Comparison of ENCODE assay signal across 18 cellular contexts in the genomic region with DNA sequence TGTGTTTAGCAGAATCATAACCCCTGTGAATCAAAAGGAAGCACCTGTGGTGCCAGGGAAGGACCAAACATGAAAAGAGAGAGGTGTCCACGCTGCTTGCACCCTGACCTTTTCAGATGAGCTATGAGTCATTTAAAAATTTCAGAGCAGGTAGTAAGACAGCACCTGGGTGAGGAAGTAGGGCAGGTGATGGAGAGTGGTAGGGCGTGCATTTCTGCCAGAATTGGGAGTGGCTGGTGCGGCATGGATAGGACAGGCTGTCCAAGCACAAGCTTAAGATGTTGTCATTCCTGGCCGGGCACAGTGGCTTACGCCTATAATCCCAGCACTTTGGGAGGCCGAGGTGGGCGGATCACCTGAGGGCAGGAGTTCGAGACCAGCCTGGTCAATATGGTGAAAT. TPM values are rescaled to one million over a fixed set of nuclear protein-coding genes. Genes with fewer than 3 reads are reported as not detected.
DNase-seq lines count a peak whose midpoint lies in the region; ATAC-seq and TF ChIP-seq lines count a peak whose summit lies in the region.
"Had no signal": no experiment of that assay in that cellular context is flagged by ENCODE, and none has a peak within 500 bp of the region (broad histone marks: within the 10 kb centered on the region; RNA-seq: fewer than 3 reads in every experiment).

No MANE protein-coding gene starts in this region.

- H3K4me2 ChIP-seq in HCT116 (ENCODE audit: low read length) (0 out of 2 replicates have a peak overlapping the region, but pooled peaks have one; percentile 23), smooth muscle cell (no peak overlapping the region)
- H3K4me2 ChIP-seq: KMS-11 had no signal

- TF ChIP-seq POLR2A in HCT116 (IDR thresholded peaks at IDR 0.05; ENCODE audit: borderline replicate concordance, extremely low read depth, insufficient read depth, insufficient read length) (no peak), Peyer's patch (IDR thresholded peaks at IDR 0.05) (no peak)

- peaks cover 3% of the 10 kb centered on the region for H3F3A ChIP-seq in smooth muscle cell (ENCODE audit: low read depth)

- intact Hi-C loops in HCT116 (cut with micrococcal nuclease), result no loop called here

- CTCF ChIA-PET in HCT116 (lab: Charles Lee), result no interaction called here

- H3K4me3 ChIP-seq in HCT116 (replicated peaks in 1 of 2; ENCODE audit: low read depth in 1 of 2, low read length in 2 of 2), result no peak overlapping the region
- no peak overlapping the region for H3K4me3 ChIP-seq in Peyer's patch
- H3K4me3 ChIP-seq in smooth muscle cell, result no peak overlapping the region
- H3K4me3 ChIP-seq: MG63, SJSA1 had no signal

- H3K79me2 ChIP-seq in HCT116 (ENCODE audit: insufficient read depth, low read length) (no peaks in the 10 kb centered on the region; the same call in 1 of the 2 replicates), smooth muscle cell (ENCODE audit: low read depth) (peaks cover 50% of the 10 kb centered on the region)

- H4K20me1 ChIP-seq in HCT116 (ENCODE audit: insufficient read depth) (no peaks in the 10 kb centered on the region), smooth muscle cell (ENCODE audit: low read depth) (peaks cover 25% of the 10 kb centered on the region)

- ATAC-seq in HCT116 (peak; percentile 63), GM21360 (IDR thresholded peaks at IDR 0.05; ENCODE audit: unreplicated experiment) (no peak)
- ATAC-seq: HepG2 had no signal

- no TSS peak for BruUV-seq in HCT116 (replicated peaks; lab: Mats Ljungman, UMichigan)

- RAD21 ChIA-PET in HCT116 (lab: Charles Lee; ENCODE audit: low non-redundant PET in 1 of 2, low total read pairs in 2 of 2, uncharacterized antibody in 2 of 2, unreplicated experiment in 2 of 2), result no interaction called here

- no peaks in the 10 kb centered on the region for H3K27me3 ChIP-seq in HCT116 (ENCODE audit: insufficient read depth, low read length)
- H3K27me3 ChIP-seq in Peyer's patch, result no peaks in the 10 kb centered on the region
- no peaks in the 10 kb centered on the region for H3K27me3 ChIP-seq in smooth muscle cell (ENCODE audit: low read depth)
- H3K27me3 ChIP-seq: MG63, SJSA1 had no signal

- POLR2A ChIA-PET in HCT116 (lab: Charles Lee), result no interaction called here

- H3K4me1 ChIP-seq in HCT116 (ENCODE audit: control insufficient read depth in 1 of 2, insufficient read depth in 2 of 2, low read length in 2 of 2), result peaks cover 0 to 27% of the 10 kb centered on the region in 2 experiments; a peak in 3 of 4 replicates
- no peaks in the 10 kb centered on the region for H3K4me1 ChIP-seq in Peyer's patch
- no peaks in the 10 kb centered on the region for H3K4me1 ChIP-seq in smooth muscle cell (ENCODE audit: low read depth)

- WGBS in smooth muscle cell (ENCODE audit: low lambda C conversion rate), result 86% methylated on average over 8 of the region's 8 CpGs

- no peak for TF ChIP-seq CTCF in HCT116 (IDR thresholded peaks at IDR 0.05 in 2 of 3, conservative IDR thresholded peaks at IDR 0.05 in 1 of 3; ENCODE audit: borderline replicate concordance in 1 of 3, insufficient read depth in 1 of 3, low read depth in 2 of 3, low read length in 2 of 3)
- TF ChIP-seq CTCF in Peyer's patch (IDR thresholded peaks at IDR 0.05), result no peak
- TF ChIP-seq CTCF in smooth muscle cell (IDR thresholded peaks at IDR 0.05; ENCODE audit: borderline replicate concordance, insufficient read depth, poor library complexity, severe bottlenecking), result no peak

- H3K9me3 ChIP-seq in HCT116 (ENCODE audit: control insufficient read depth in 1 of 2, insufficient read depth in 1 of 2, low read depth in 1 of 2, low read length in 2 of 2) (no peaks in the 10 kb centered on the region), Peyer's patch (no peaks in the 10 kb centered on the region), smooth muscle cell (replicated peaks; ENCODE audit: low read depth) (no peaks in the 10 kb centered on the region)
- H3K9me3 ChIP-seq: MG63, SJSA1 had no signal

- no peaks in the 10 kb centered on the region for H3K36me3 ChIP-seq in HCT116 (ENCODE audit: control insufficient read depth in 1 of 2, insufficient read depth in 2 of 2, low read length in 2 of 2)
- no peaks in the 10 kb centered on the region for H3K36me3 ChIP-seq in Peyer's patch
- no peaks in the 10 kb centered on the region for H3K36me3 ChIP-seq in smooth muscle cell (ENCODE audit: low read depth)
- H3K36me3 ChIP-seq: MG63, SJSA1 had no signal

- no peaks in the 10 kb centered on the region for H3K9me2 ChIP-seq in HCT116 (ENCODE audit: insufficient read depth)

- H2AFZ ChIP-seq in HCT116 (ENCODE audit: low read depth, low read length, poor library complexity, severe bottlenecking) (no peak overlapping the region), smooth muscle cell (ENCODE audit: low read depth) (no peak overlapping the region)

- H3K9ac ChIP-seq in HCT116 (ENCODE audit: low read length) (no peak overlapping the region), smooth muscle cell (ENCODE audit: low read depth) (no peak overlapping the region)
- H3K9ac ChIP-seq: KMS-11 had no signal

- DNase-seq in HCT116 (ENCODE audit: low read depth, low spot score) (no peak), Peyer's patch (peak in 2 of 3 donors; percentile 67 to 72), epithelial cell of prostate (ENCODE audit: low read depth, low spot score) (no peak), smooth muscle cell (lab: John Stamatoyannopoulos, UW; ENCODE audit: unreplicated experiment) (no peak), NCI-H187 treated with DMSO at 0.1 percent for 48 hours (lab: John Stamatoyannopoulos, UW) (no peak), NCI-H2171 treated with DMSO at 0.1 percent for 48 hours (lab: John Stamatoyannopoulos, UW) (no peak)
- DNase-seq: C1 segment of cervical spinal cord, DMS 273 treated with DMSO at 0.1 percent for 48 hours, HFFc6, MG63, NCI-H1092 treated with DMSO at 0.1 percent for 48 hours, NCI-H1694, NCI-H446, NCI-H69 had no signal

- peak; percentile 7; the same call in 1 of the 2 replicates for TF ChIP-seq RAD21 in HCT116 (IDR thresholded peaks at IDR 0.05; ENCODE audit: low read depth)

- no peak overlapping the region for H3K27ac ChIP-seq in HCT116 (ENCODE audit: low read depth, low read length)
- H3K27ac ChIP-seq in Peyer's patch, result peak overlapping the region in 1 of 4 donors; percentile 1
- H3K27ac ChIP-seq in epithelial cell of prostate, result peak overlapping the region; percentile 100
- peak overlapping the region; percentile 90 for H3K27ac ChIP-seq in smooth muscle cell (ENCODE audit: low read depth)
- H3K27ac ChIP-seq: KMS-11 had no signal

TF ChIP-seq in HCT116, 20 proteins besides CTCF, POLR2A, EP300 and RAD21:
- TF ChIP-seq, protein P1, sequence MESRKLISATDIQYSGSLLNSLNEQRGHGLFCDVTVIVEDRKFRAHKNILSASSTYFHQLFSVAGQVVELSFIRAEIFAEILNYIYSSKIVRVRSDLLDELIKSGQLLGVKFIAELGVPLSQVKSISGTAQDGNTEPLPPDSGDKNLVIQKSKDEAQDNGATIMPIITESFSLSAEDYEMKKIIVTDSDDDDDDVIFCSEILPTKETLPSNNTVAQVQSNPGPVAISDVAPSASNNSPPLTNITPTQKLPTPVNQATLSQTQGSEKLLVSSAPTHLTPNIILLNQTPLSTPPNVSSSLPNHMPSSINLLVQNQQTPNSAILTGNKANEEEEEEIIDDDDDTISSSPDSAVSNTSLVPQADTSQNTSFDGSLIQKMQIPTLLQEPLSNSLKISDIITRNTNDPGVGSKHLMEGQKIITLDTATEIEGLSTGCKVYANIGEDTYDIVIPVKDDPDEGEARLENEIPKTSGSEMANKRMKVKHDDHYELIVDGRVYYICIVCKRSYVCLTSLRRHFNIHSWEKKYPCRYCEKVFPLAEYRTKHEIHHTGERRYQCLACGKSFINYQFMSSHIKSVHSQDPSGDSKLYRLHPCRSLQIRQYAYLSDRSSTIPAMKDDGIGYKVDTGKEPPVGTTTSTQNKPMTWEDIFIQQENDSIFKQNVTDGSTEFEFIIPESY (IDR thresholded peaks at IDR 0.05; ENCODE audit: extremely low read depth, insufficient replicate concordance, low read length), result no peak
- no peak for TF ChIP-seq ZNF274 (IDR thresholded peaks at IDR 0.05; ENCODE audit: low read depth, low read length)
- 0 out of 2 replicates have a peak, but pooled peaks have one; percentile 41 for TF ChIP-seq CBX3 (IDR thresholded peaks at IDR 0.05; ENCODE audit: low read depth)
- 0 out of 2 replicates have a peak, but pooled peaks have one; percentile 32 for TF ChIP-seq SIN3A (IDR thresholded peaks at IDR 0.05; ENCODE audit: low read depth)
- peak; percentile 44 for TF ChIP-seq FOSL1 (IDR thresholded peaks at IDR 0.05; ENCODE audit: low read depth)
- TF ChIP-seq, protein P2, sequence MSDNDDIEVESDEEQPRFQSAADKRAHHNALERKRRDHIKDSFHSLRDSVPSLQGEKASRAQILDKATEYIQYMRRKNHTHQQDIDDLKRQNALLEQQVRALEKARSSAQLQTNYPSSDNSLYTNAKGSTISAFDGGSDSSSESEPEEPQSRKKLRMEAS (IDR thresholded peaks at IDR 0.05), result peak; percentile 49; the same call in 1 of the 2 replicates
- TF ChIP-seq JUND (IDR thresholded peaks at IDR 0.05), result peak; percentile 43
- TF ChIP-seq SRF (IDR thresholded peaks at IDR 0.05; ENCODE audit: low read depth), result 0 out of 2 replicates have a peak, but pooled peaks have one; percentile 35
- no peak for TF ChIP-seq ELF1 (IDR thresholded peaks at IDR 0.05; ENCODE audit: borderline replicate concordance, low read depth)

RNA-seq across cellular contexts. Expression of gene NPAS2, which starts 36.8 kb away (rescaled TPM):
- total RNA-seq in HCT116 (2021; ENCODE audit: unreplicated experiment) (20.4 TPM), Peyer's patch (10 to 100 TPM; 29.7 to 99.5 (median 95.5) TPM), smooth muscle cell (10.8 and 20.7 TPM in 2 replicates)
- polyA plus RNA-seq in HCT116 (2012), result 25.1 and 29.9 TPM in 2 replicates
- polyA plus RNA-seq in smooth muscle cell, result 20.2 and 24.3 TPM in 2 replicates

Comparison
In these comparisons a context has a peak if more than half of its experiments do, and no peak if none do; other contexts are left out.
1. DNase-seq: peak in Peyer's patch (2 of 3); none in HCT116 (single experiment), epithelial cell of prostate (single experiment), smooth muscle cell (single experiment), NCI-H187 treated with DMSO at 0.1 percent for 48 hours (single experiment) and NCI-H2171 treated with DMSO at 0.1 percent for 48 hours (single experiment).